8 cellular contexts compared by ENCODE assay signal in genomic region chr10:3776796-3777571, GRCh38. TPM values are rescaled to one million over a fixed set of nuclear protein-coding genes. Genes with fewer than 3 reads are reported as not detected.
A peak's percentile ranks its signal among the peaks of the same experiment; 100 is the strongest.
DNase-seq lines count a peak whose midpoint lies in the region; ATAC-seq, FAIRE-seq and TF ChIP-seq lines count a peak whose summit lies in the region.

No MANE protein-coding gene starts in this region.

- POLR2A ChIA-PET in CD8-positive, alpha-beta T cell (lab: Charles Lee), result interaction anchor here (0.6 to 5.9 kb wide), 7 partner anchors 8 to 173 kb away, joined by 3 to 56 read pairs (median 3); partner anchors contain the start of gene KLF6

- H3K36me3 ChIP-seq in CD8-positive, alpha-beta T cell (ENCODE audit: insufficient read depth, low read length), result peaks cover 30% of the 10 kb centered on the region
- H3K36me3 ChIP-seq in heart right ventricle (peaks cover 0 to 79% (median 49%) of the 10 kb centered on the region in 9 donors), small intestine (ENCODE audit: control insufficient read depth in 2 of 2, insufficient read depth in 2 of 2, low read length in 2 of 2) (peaks cover 25 to 38% of the 10 kb centered on the region in 2 donors)

- H3K4me1 Mint-ChIP-seq in CD8-positive, alpha-beta T cell (ENCODE audit: low read depth), result peaks cover 61% of the 10 kb centered on the region
- peaks cover 66% of the 10 kb centered on the region for H3K4me1 Mint-ChIP-seq in activated naive CD4-positive, alpha-beta T cell treated with anti-CD3 and anti-CD28 coated beads, Interleukin-2, amount 50 U/mL, for 24 hours

- WGBS in heart right ventricle, 2 donors, result 31 to 41% methylated on average over 13 of the region's 13 CpGs
- WGBS in small intestine, 3 donors, result 31 to 42% (median 40%) methylated on average over 13 of the region's 13 CpGs

- H3K4me3 ChIP-seq in CD8-positive, alpha-beta T cell (ENCODE audit: low read depth, low read length), result no peak overlapping the region
- H3K4me3 ChIP-seq in heart right ventricle (peak overlapping the region in 3 of 10 donors; percentile 4 to 96 (median 67)), small intestine (ENCODE audit: low read depth in 1 of 2, low read length in 2 of 2) (no peak overlapping the region)

- FAIRE-seq in small intestine (lab: Jason Lieb, UNC), result no peak
- no peak for FAIRE-seq in frontal cortex (lab: Jason Lieb, UNC)

- CTCF ChIA-PET in CD8-positive, alpha-beta T cell (lab: Charles Lee), result interaction anchor here (0.7 to 0.8 kb wide), 2 partner anchors 11 to 579 kb away, joined by 3 read pairs; no protein-coding TSS in a partner anchor

- H3K27ac ChIP-seq in CD8-positive, alpha-beta T cell (ENCODE audit: low read depth, low read length), result peak overlapping the region; percentile 36
- H3K27ac ChIP-seq in heart right ventricle (peak overlapping the region in 9 of 10 donors; percentile 56 to 100 (median 100)), small intestine (ENCODE audit: low read depth in 1 of 2, low read length in 1 of 2) (peak overlapping the region in 1 of 2 donors; percentile 77)

- no peaks in the 10 kb centered on the region for H3K27me3 ChIP-seq in CD8-positive, alpha-beta T cell (ENCODE audit: insufficient read depth, low read length)
- H3K27me3 ChIP-seq in heart right ventricle, result no peaks in the 10 kb centered on the region
- no peaks in the 10 kb centered on the region for H3K27me3 ChIP-seq in small intestine (ENCODE audit: control insufficient read depth in 2 of 2, insufficient read depth in 2 of 2, low read length in 2 of 2)

- DNase-seq in CD8-positive, alpha-beta T cell, result peak in 5 of 7 experiments; percentile 41 to 65 (median 50)
- DNase-seq in NCI-H748 (lab: John Stamatoyannopoulos, UW; ENCODE audit: unreplicated experiment), result peak; percentile 88
- DNase-seq in heart right ventricle, result peak in 1 of 2 donors; percentile 57
- DNase-seq in small intestine, result peak; percentile 73
- DNase-seq in frontal cortex (ENCODE audit: low spot score in 2 of 2), result no peak
- no peak for DNase-seq in NCI-H1930 (lab: John Stamatoyannopoulos, UW)
- DNase-seq in NCI-H1436 treated with DMSO at 0.1 percent for 48 hours (lab: John Stamatoyannopoulos, UW), result no peak

- H3K27me3 Mint-ChIP-seq in CD8-positive, alpha-beta T cell (ENCODE audit: low read depth), result no peaks in the 10 kb centered on the region
- H3K27me3 Mint-ChIP-seq in activated naive CD4-positive, alpha-beta T cell treated with anti-CD3 and anti-CD28 coated beads, Interleukin-2, amount 50 U/mL, for 24 hours, result no peaks in the 10 kb centered on the region

- H3K9me3 ChIP-seq in CD8-positive, alpha-beta T cell (ENCODE audit: low read length), result no peaks in the 10 kb centered on the region
- no peaks in the 10 kb centered on the region for H3K9me3 ChIP-seq in heart right ventricle
- no peaks in the 10 kb centered on the region for H3K9me3 ChIP-seq in small intestine (ENCODE audit: control insufficient read depth, low read depth)

- peaks cover 73% of the 10 kb centered on the region for H3K36me3 Mint-ChIP-seq in CD8-positive, alpha-beta T cell
- peaks cover 36% of the 10 kb centered on the region for H3K36me3 Mint-ChIP-seq in activated naive CD4-positive, alpha-beta T cell treated with anti-CD3 and anti-CD28 coated beads, Interleukin-2, amount 50 U/mL, for 24 hours

- intact Hi-C loops in CD8-positive, alpha-beta T cell (cut with DNase I, micrococcal nuclease), result loop anchor here (5.0 to 10.0 kb wide), 3 partner anchors 35 to 1908 kb away; partner anchors contain the start of gene TASOR2 (in 1 of the 2)
- intact Hi-C loops in heart right ventricle (cut with DNase I), result loop anchor here in 3 of 10 donors (5.0 to 10.0 kb wide), 3 partner anchors 310 to 535 kb away; no protein-coding TSS in a partner anchor

- ATAC-seq in CD8-positive, alpha-beta T cell, result peak; percentile 57
- peak in 2 of 8 donors; percentile 39 to 43 for ATAC-seq in heart right ventricle

- H3K9me3 Mint-ChIP-seq in CD8-positive, alpha-beta T cell, result no peaks in the 10 kb centered on the region
- no peaks in the 10 kb centered on the region for H3K9me3 Mint-ChIP-seq in activated naive CD4-positive, alpha-beta T cell treated with anti-CD3 and anti-CD28 coated beads, Interleukin-2, amount 50 U/mL, for 24 hours

- peaks cover 58% of the 10 kb centered on the region for H3K4me1 ChIP-seq in CD8-positive, alpha-beta T cell (ENCODE audit: insufficient read depth, low read length)
- H3K4me1 ChIP-seq in heart right ventricle, result peaks cover 26 to 82% (median 72%) of the 10 kb centered on the region in 9 donors
- peaks cover 6 to 15% of the 10 kb centered on the region in 2 donors for H3K4me1 ChIP-seq in small intestine (ENCODE audit: control insufficient read depth in 2 of 2, insufficient read depth in 1 of 2, low read depth in 1 of 2, low read length in 1 of 2)

- no peak for TF ChIP-seq CTCF in CD8-positive, alpha-beta T cell (IDR thresholded peaks at IDR 0.05)
- no peak for TF ChIP-seq CTCF in heart right ventricle (IDR thresholded peaks at IDR 0.05)

- H3K4me3 Mint-ChIP-seq in CD8-positive, alpha-beta T cell, result peak overlapping the region; percentile 3
- H3K4me3 Mint-ChIP-seq in activated naive CD4-positive, alpha-beta T cell treated with anti-CD3 and anti-CD28 coated beads, Interleukin-2, amount 50 U/mL, for 24 hours, result peak overlapping the region; percentile 32

- peak overlapping the region; percentile 72 for H3K27ac Mint-ChIP-seq in CD8-positive, alpha-beta T cell
- peak overlapping the region; percentile 68 for H3K27ac Mint-ChIP-seq in activated naive CD4-positive, alpha-beta T cell treated with anti-CD3 and anti-CD28 coated beads, Interleukin-2, amount 50 U/mL, for 24 hours

RNA-seq across cellular contexts. Expression of gene KLF6, which starts 8.0 kb away (rescaled TPM):
- 100 to 1,000 TPM; 552 to 566 TPM for total RNA-seq in CD8-positive, alpha-beta T cell
- 10 to 100 TPM; 40.4 to 90.5 (median 56.6) TPM for total RNA-seq in heart right ventricle
- 10 to 100 TPM; 22.1 to 34.1 TPM for polyA plus RNA-seq in heart right ventricle
- 10 to 100 TPM; 47.3 to 97.7 (median 63.0) TPM for polyA plus RNA-seq in small intestine
- 67.3 TPM for total RNA-seq in frontal cortex

Comparison
In these comparisons a context has a peak if more than half of its experiments do, and no peak if none do; other contexts are left out.
1. DNase-seq: peak in CD8-positive, alpha-beta T cell (5 of 7), NCI-H748 (single experiment) and small intestine (single experiment); none in frontal cortex (0 of 2), NCI-H1930 (0 of 2) and NCI-H1436 treated with DMSO at 0.1 percent for 48 hours (single experiment).